18 cellular contexts compared by ENCODE assay signal in genomic region chr1:229298887-229299503, GRCh38. TPM values are rescaled to one million over a fixed set of nuclear protein-coding genes. Genes with fewer than 3 reads are reported as not detected.
DNase-seq lines count a peak whose midpoint lies in the region; ATAC-seq, FAIRE-seq and TF ChIP-seq lines count a peak whose summit lies in the region.
"Had no signal": no experiment of that assay in that cellular context is flagged by ENCODE, and none has a peak within 500 bp of the region (broad histone marks: within the 10 kb centered on the region; RNA-seq: fewer than 3 reads in every experiment).

No MANE protein-coding gene starts in this region.

- H3K27me3 Mint-ChIP-seq in stimulated activated naive CD8-positive, alpha-beta T cell treated with anti-CD3 and anti-CD28 coated beads, Interleukin-15, amount 100 ng/mL, for 72 hours: no peaks in the 10 kb centered on the region
- peaks cover 2% of the 10 kb centered on the region for H3K27me3 Mint-ChIP-seq in HFFc6 (ENCODE audit: insufficient read depth)
- H3K27me3 Mint-ChIP-seq: B cell; CD4-positive, alpha-beta T cell had no signal

- H3K9me3 Mint-ChIP-seq in stimulated activated naive CD8-positive, alpha-beta T cell treated with anti-CD3 and anti-CD28 coated beads, Interleukin-15, amount 100 ng/mL, for 72 hours: no peaks in the 10 kb centered on the region
- H3K9me3 Mint-ChIP-seq in HFFc6: no peaks in the 10 kb centered on the region
- H3K9me3 Mint-ChIP-seq: CD4-positive, alpha-beta T cell had no signal

- H3K27ac ChIP-seq in HepG2 (ENCODE audit: extremely low read length, insufficient read depth, low read length) (peak overlapping the region; percentile 91), MM.1S (ENCODE audit: low read length) (no peak overlapping the region)
- H3K27ac ChIP-seq: HL-60 had no signal

- TSS peak; percentile 12 for BruUV-seq in HepG2 (replicated peaks; lab: Mats Ljungman, UMichigan)

- peaks cover 26% of the 10 kb centered on the region for H3K36me3 Mint-ChIP-seq in HFFc6 (ENCODE audit: low read depth)

- no peaks in the 10 kb centered on the region for H3F3A ChIP-seq in MM.1S (ENCODE audit: insufficient read depth, low read length)

- TF ChIP-seq CTCF in HepG2 (CRISPR knock-in tag; IDR thresholded peaks at IDR 0.05): no peak
- no peak for TF ChIP-seq CTCF in MM.1S (IDR thresholded peaks at IDR 0.05; ENCODE audit: low read length)
- TF ChIP-seq CTCF in HFFc6 (IDR thresholded peaks at IDR 0.05): no peak

- DNase-seq in HuH-7.5 (ENCODE audit: low spot score) (peak; percentile 56), SK-N-DZ (ENCODE audit: low spot score) (peak; percentile 10), HepG2 (ENCODE audit: low spot score) (peak; percentile 99), pons (ENCODE audit: low spot score) (peak; percentile 38), frontal cortex (ENCODE audit: low spot score in 2 of 2) (no peak), MM.1S (no peak), HFFc6 (no peak)
- no peak for DNase-seq in stimulated activated naive CD8-positive, alpha-beta T cell treated with anti-CD3 and anti-CD28 coated beads, Interleukin-15, amount 100 ng/mL, for 72 hours
- DNase-seq: C1 segment of cervical spinal cord; CD4-positive, alpha-beta T cell; DMS79; GOT3 had no signal

- intact Hi-C loops in HepG2 (cut with micrococcal nuclease; ENCODE audit: unreplicated experiment): loop anchor here (2.0 kb wide), 1 partner anchor 24 kb away; no protein-coding TSS in a partner anchor

- H3K9me3 ChIP-seq in HepG2 (ENCODE audit: low read length) (no peaks in the 10 kb centered on the region), MM.1S (replicated peaks; ENCODE audit: insufficient read depth, low read length) (no peaks in the 10 kb centered on the region)
- H3K9me3 ChIP-seq: HAP-1 had no signal

- FAIRE-seq in HepG2 (lab: Jason Lieb, UNC): peak; percentile 98
- FAIRE-seq in frontal cortex (lab: Jason Lieb, UNC): no peak
- FAIRE-seq: A204.1, GM12891, GM19239 had no signal

- CTCF ChIA-PET in HepG2 (lab: Yijun Ruan, JAX; ENCODE audit: low intra/inter-chr PET ratio, low total read pairs): no interaction called here

- H3K9me2 ChIP-seq in MM.1S (replicated peaks; ENCODE audit: insufficient read depth, low read length): no peaks in the 10 kb centered on the region

- H3K4me3 ChIP-seq in HepG2 (replicated peaks in 1 of 3; ENCODE audit: insufficient read depth in 1 of 3, low read depth in 2 of 3, low read length in 3 of 3): no peak overlapping the region
- no peak overlapping the region for H3K4me3 ChIP-seq in MM.1S (ENCODE audit: low read length)
- H3K4me3 ChIP-seq: HAP-1 had no signal

- no peak for TF ChIP-seq POLR2A in HepG2 (IDR thresholded peaks at IDR 0.05; ENCODE audit: insufficient read depth in 1 of 2, low read depth in 2 of 2, low read length in 2 of 2)

- peak overlapping the region; percentile 36 for H3K4me2 ChIP-seq in HepG2 (ENCODE audit: low read depth, low read length)
- H3K4me2 ChIP-seq in MM.1S (ENCODE audit: low read depth, low read length): no peak overlapping the region

- WGBS in HepG2 (ENCODE audit: low lambda C conversion rate): 28% methylated on average over 5 of the region's 5 CpGs

- H3K4me1 ChIP-seq in HepG2 (ENCODE audit: insufficient read depth, low read length) (peaks cover 53% of the 10 kb centered on the region), MM.1S (ENCODE audit: low read length) (no peaks in the 10 kb centered on the region)
- H3K4me1 ChIP-seq: HAP-1 had no signal

- no peak for TF ChIP-seq RAD21 in HepG2 (CRISPR knock-in tag; IDR thresholded peaks at IDR 0.05)

- peak; percentile 95 for ATAC-seq in HepG2
- ATAC-seq in stimulated activated naive CD8-positive, alpha-beta T cell treated with anti-CD3 and anti-CD28 coated beads, Interleukin-15, amount 100 ng/mL, for 72 hours: no peak

- H3K4me1 Mint-ChIP-seq in stimulated activated naive CD8-positive, alpha-beta T cell treated with anti-CD3 and anti-CD28 coated beads, Interleukin-15, amount 100 ng/mL, for 72 hours: no peaks in the 10 kb centered on the region
- H3K4me1 Mint-ChIP-seq in HFFc6 (ENCODE audit: low read depth): peaks cover 37% of the 10 kb centered on the region

- TF ChIP-seq EP300 in HepG2 (IDR thresholded peaks at IDR 0.05; ENCODE audit: low read depth in 2 of 2, low read length in 2 of 2) (peak; percentile 62 to 79; a peak in 3 of 4 replicates), HepG2 (CRISPR knock-in tag; IDR thresholded peaks at IDR 0.05; ENCODE audit: borderline replicate concordance) (peak; percentile 74)

- H3K27me3 ChIP-seq in HepG2 (ENCODE audit: control insufficient read depth in 1 of 2, insufficient read depth in 2 of 2, low read length in 2 of 2) (no peaks in the 10 kb centered on the region), MM.1S (replicated peaks; ENCODE audit: insufficient read depth, low read length) (no peaks in the 10 kb centered on the region)

- peaks cover 20 to 46% of the 10 kb centered on the region in 2 experiments for H3K36me3 ChIP-seq in HepG2 (replicated peaks in 1 of 2; ENCODE audit: control insufficient read depth in 1 of 2, insufficient read depth in 2 of 2, low read length in 2 of 2)
- H3K36me3 ChIP-seq in MM.1S (replicated peaks; ENCODE audit: insufficient read depth, low read length): peaks cover 1% of the 10 kb centered on the region; the same call in 1 of the 2 replicates

- H3K4me3 Mint-ChIP-seq in stimulated activated naive CD8-positive, alpha-beta T cell treated with anti-CD3 and anti-CD28 coated beads, Interleukin-15, amount 100 ng/mL, for 72 hours: no peak overlapping the region
- H3K4me3 Mint-ChIP-seq in HFFc6: no peak overlapping the region
- H3K4me3 Mint-ChIP-seq: B cell; CD4-positive, alpha-beta T cell had no signal

- H3K79me2 ChIP-seq in HepG2 (ENCODE audit: insufficient read depth, low read length) (peaks cover 2% of the 10 kb centered on the region), MM.1S (ENCODE audit: low read length) (no peaks in the 10 kb centered on the region)

- H4K20me1 ChIP-seq in HepG2 (ENCODE audit: insufficient read depth, low read length) (no peaks in the 10 kb centered on the region), MM.1S (ENCODE audit: insufficient read depth, low read length) (no peaks in the 10 kb centered on the region)

- H3K9ac ChIP-seq in HepG2 (ENCODE audit: insufficient read depth, low read depth, low read length): peak overlapping the region; percentile 60; the same call in 1 of the 2 replicates
- H3K9ac ChIP-seq in MM.1S (ENCODE audit: low read length): no peak overlapping the region

- H3K27ac Mint-ChIP-seq in stimulated activated naive CD8-positive, alpha-beta T cell treated with anti-CD3 and anti-CD28 coated beads, Interleukin-15, amount 100 ng/mL, for 72 hours: no peak overlapping the region
- no peak overlapping the region for H3K27ac Mint-ChIP-seq in HFFc6
- H3K27ac Mint-ChIP-seq: B cell; CD4-positive, alpha-beta T cell had no signal

- POLR2A ChIA-PET in HepG2 (lab: Yijun Ruan, JAX): interaction anchor here (1.5 to 2.2 kb wide), 5 partner anchors 21 to 43 kb away, joined by 4 to 39 read pairs (median 7); partner anchors contain the start of gene RAB4A

- in situ Hi-C loops in HepG2 (cut with HindIII; ENCODE audit: extremely low pct_ligation_motif_present, low pct_unique_long_range_greater_than_20kb): no loop called here

- H2AFZ ChIP-seq in HepG2 (ENCODE audit: low read length): no peak overlapping the region
- H2AFZ ChIP-seq in MM.1S (ENCODE audit: low read length): no peak overlapping the region

RNA-seq across cellular contexts. Expression of gene RAB4A, which starts 28.1 kb away (rescaled TPM):
- polyA plus RNA-seq in SK-N-DZ (2014; cell fraction: cytosol; rRNA removed): 27.8 and 30.4 TPM in 2 replicates
- polyA plus RNA-seq in SK-N-DZ (2014; cell fraction: nucleus; rRNA removed): 18.3 and 22.9 TPM in 2 replicates
- total RNA-seq in HepG2 (2016; rRNA removed; fragmentation: Illumina TruSeq; extraction: Trizol) (76.6 and 80.1 TPM in 2 replicates), frontal cortex (38.7 TPM)
- total RNA-seq in HepG2 (2016; cell fraction: cytosol; rRNA removed; fragmentation: Illumina TruSeq; extraction: Trizol; ENCODE audit: low read depth): 135 and 139 TPM in 2 replicates
- 71.2 and 81.9 TPM in 2 replicates for total RNA-seq in HepG2 (2016; cell fraction: insoluble cytoplasmic fraction; rRNA removed; fragmentation: Illumina TruSeq; extraction: Trizol)
- total RNA-seq in HepG2 (2016; cell fraction: membrane; rRNA removed; fragmentation: Illumina TruSeq; extraction: Trizol): 213 and 217 TPM in 2 replicates
- 41.7 and 48.3 TPM in 2 replicates for total RNA-seq in HepG2 (2016; cell fraction: nucleus; rRNA removed; fragmentation: Illumina TruSeq; extraction: Trizol)
- polyA plus RNA-seq in HepG2 (2011; rRNA removed): 41.6 and 56.0 TPM in 2 replicates
- polyA plus RNA-seq in HepG2 (2011; cell fraction: cytosol; rRNA removed): 53.2 and 57.4 TPM in 2 replicates
- 15.9 and 18.4 TPM in 2 replicates for polyA plus RNA-seq in HepG2 (2011; cell fraction: nucleus; rRNA removed)
- 71.3 and 87.6 TPM in 2 replicates for polyA plus RNA-seq in HepG2 (2012)
- 296 and 305 TPM in 2 replicates for polyA plus RNA-seq in HepG2 (2016; cell fraction: cytosol; fragmentation: Illumina TruSeq; extraction: Trizol; ENCODE audit: low read depth)
- polyA plus RNA-seq in HepG2 (2016; cell fraction: insoluble cytoplasmic fraction; fragmentation: Illumina TruSeq; extraction: Trizol; ENCODE audit: low read depth): 113 and 114 TPM in 2 replicates
- 280 and 289 TPM in 2 replicates for polyA plus RNA-seq in HepG2 (2016; cell fraction: membrane; fragmentation: Illumina TruSeq; extraction: Trizol; ENCODE audit: low read depth)
- polyA plus RNA-seq in HepG2 (2016; cell fraction: nucleus; fragmentation: Illumina TruSeq; extraction: Trizol; ENCODE audit: insufficient read depth, low read depth): 77.5 and 84.8 TPM in 2 replicates
- 3.1 and 9.3 TPM in 2 replicates for polyA minus RNA-seq in HepG2 (2011; rRNA and poly(A)+ RNA removed; ENCODE audit: low replicate concordance)
- 17.1 and 18.2 TPM in 2 replicates for polyA minus RNA-seq in HepG2 (2011; cell fraction: cytosol; rRNA and poly(A)+ RNA removed)
- polyA minus RNA-seq in HepG2 (2011; cell fraction: nucleus; rRNA and poly(A)+ RNA removed): 41.3 and 46.1 TPM in 2 replicates
- total RNA-seq in HFFc6 (2021; fragmentation: NEBNext Ultra II Directional; extraction: Animal tissue kit (Norgen Biotek cat#: 25700)): 10 to 100 TPM; 34.7 to 64.2 (median 41.3) TPM

RNA-seq across cellular contexts. Expression of gene CCSAP, which starts 43.9 kb away (rescaled TPM):
- 17.5 and 19.2 TPM in 2 replicates for polyA plus RNA-seq in SK-N-DZ (2014; cell fraction: cytosol; rRNA removed)
- polyA plus RNA-seq in SK-N-DZ (2014; cell fraction: nucleus; rRNA removed): 12.8 and 14.9 TPM in 2 replicates
- 9.0 and 10.0 TPM in 2 replicates for total RNA-seq in HepG2 (2016; rRNA removed; fragmentation: Illumina TruSeq; extraction: Trizol)
- total RNA-seq in HepG2 (2016; cell fraction: cytosol; rRNA removed; fragmentation: Illumina TruSeq; extraction: Trizol; ENCODE audit: low read depth): 1.1 and 1.4 TPM in 2 replicates
- 9.1 and 10.6 TPM in 2 replicates for total RNA-seq in HepG2 (2016; cell fraction: insoluble cytoplasmic fraction; rRNA removed; fragmentation: Illumina TruSeq; extraction: Trizol)
- 5.1 and 6.2 TPM in 2 replicates for total RNA-seq in HepG2 (2016; cell fraction: membrane; rRNA removed; fragmentation: Illumina TruSeq; extraction: Trizol)
- 8.2 and 9.2 TPM in 2 replicates for total RNA-seq in HepG2 (2016; cell fraction: nucleus; rRNA removed; fragmentation: Illumina TruSeq; extraction: Trizol)
- 3.1 and 3.7 TPM in 2 replicates for polyA plus RNA-seq in HepG2 (2011; rRNA removed)
- 1.8 and 2.8 TPM in 2 replicates for polyA plus RNA-seq in HepG2 (2011; cell fraction: cytosol; rRNA removed)
- 4.2 TPM in 2 replicates for polyA plus RNA-seq in HepG2 (2011; cell fraction: nucleus; rRNA removed)
- 3.8 and 4.7 TPM in 2 replicates for polyA plus RNA-seq in HepG2 (2012)
- 0.62 and 0.77 TPM in 2 replicates for polyA plus RNA-seq in HepG2 (2016; cell fraction: cytosol; fragmentation: Illumina TruSeq; extraction: Trizol; ENCODE audit: low read depth)
- polyA plus RNA-seq in HepG2 (2016; cell fraction: insoluble cytoplasmic fraction; fragmentation: Illumina TruSeq; extraction: Trizol; ENCODE audit: low read depth): 8.6 TPM in 2 replicates
- 2.5 TPM in 2 replicates for polyA plus RNA-seq in HepG2 (2016; cell fraction: membrane; fragmentation: Illumina TruSeq; extraction: Trizol; ENCODE audit: low read depth)
- 11.2 and 11.4 TPM in 2 replicates for polyA plus RNA-seq in HepG2 (2016; cell fraction: nucleus; fragmentation: Illumina TruSeq; extraction: Trizol; ENCODE audit: insufficient read depth, low read depth)
- 3.9 and 4.7 TPM in 2 replicates for polyA minus RNA-seq in HepG2 (2011; rRNA and poly(A)+ RNA removed; ENCODE audit: low replicate concordance)
- 5.4 and 5.9 TPM in 2 replicates for polyA minus RNA-seq in HepG2 (2011; cell fraction: cytosol; rRNA and poly(A)+ RNA removed)
- polyA minus RNA-seq in HepG2 (2011; cell fraction: nucleus; rRNA and poly(A)+ RNA removed): 8.7 and 9.3 TPM in 2 replicates
- total RNA-seq in frontal cortex: 224 TPM
- 1 to 10 TPM; 4.6 to 6.4 (median 5.7) TPM for total RNA-seq in HFFc6 (2021; fragmentation: NEBNext Ultra II Directional; extraction: Animal tissue kit (Norgen Biotek cat#: 25700))

Comparison
In these comparisons a context has a peak if more than half of its experiments do, and no peak if none do; other contexts are left out.
1. DNase-seq: peak in HuH-7.5 (single experiment), SK-N-DZ (single experiment), HepG2 (single experiment) and pons (single experiment); none in frontal cortex (0 of 2), stimulated activated naive CD8-positive, alpha-beta T cell treated with anti-CD3 and anti-CD28 coated beads, Interleukin-15, amount 100 ng/mL, for 72 hours (0 of 2), MM.1S (single experiment) and HFFc6 (single experiment).
2. RNA of gene CCSAP, which starts 43.9 kb away (total RNA-seq): 224 TPM in frontal cortex (single experiment); 1.1 to 10.6 TPM in HepG2 and 4.6 to 6.4 TPM in HFFc6; every median in the first group is over 10 times any median in the second.